1 cellular context compared by ENCODE assay signal in the genomic region with DNA sequence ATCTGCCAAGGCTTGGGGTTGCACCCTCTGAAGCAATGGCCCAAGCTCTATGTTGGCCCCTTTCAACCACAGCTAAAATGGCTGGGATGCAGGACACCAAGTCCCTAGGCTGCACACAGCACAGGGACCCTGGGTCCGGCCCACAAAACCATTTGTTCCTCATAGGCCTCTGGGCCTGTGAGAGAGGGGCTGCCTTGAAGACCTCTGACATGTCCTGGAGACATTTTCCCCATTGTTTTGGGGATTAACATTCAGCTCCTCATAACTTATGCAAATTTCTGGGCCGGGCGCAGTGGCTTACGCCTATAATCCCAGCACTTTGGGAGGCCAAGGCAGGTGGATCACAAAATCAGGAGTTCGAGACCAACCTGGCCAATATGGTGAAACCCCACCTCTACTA. TPM values are rescaled to one million over a fixed set of nuclear protein-coding genes. Genes with fewer than 3 reads are reported as not detected.
"Had no signal": no experiment of that assay in that cellular context is flagged by ENCODE, and none has a peak within 500 bp of the region (broad histone marks: within the 10 kb centered on the region; RNA-seq: fewer than 3 reads in every experiment).

No MANE protein-coding gene starts in this region.

RNA-seq across cellular contexts. Expression of gene DKK3, which starts 32.3 kb away (rescaled TPM):
- total RNA-seq: natural killer cell treated with Interleukin-12 subunit alpha and Interleukin-12 subunit beta and Interleukin-15 and Interleukin-18, amount 100 ng/mL, for 72 hours had no signal
